Comparison of ENCODE assay signal across 1 cellular context in genomic region chr7:129952653-129953560, GRCh38.
TF ChIP-seq lines count a peak whose summit lies in the region.

UBE2H (minus strand) TSS chr7:129952960; CDS start chr7:129952555, 405 bp downstream.

TF ChIP-seq in HepG2, 621 proteins besides CTCF, POLR2A, EP300 and RAD21 (continued from another document and continues in another):
- TF ChIP-seq ZBTB40 (IDR thresholded peaks at IDR 0.05) (no peak), ZBTB40 (CRISPR knock-in tag; IDR thresholded peaks at IDR 0.05) (no peak), KMT2A (CRISPR knock-in tag; IDR thresholded peaks at IDR 0.05) (peak; percentile 77; the same call in 1 of the 2 replicates), ZNF350 (CRISPR knock-in tag; IDR thresholded peaks at IDR 0.05; ENCODE audit: borderline replicate concordance, low read depth) (0 out of 2 replicates have a peak, but pooled peaks have one; percentile 35), BCLAF1 (IDR thresholded peaks at IDR 0.05) (no peak), MBNL3 (CRISPR knock-in tag; conservative IDR thresholded peaks at IDR 0.05) (no peak), ZMYM4 (CRISPR knock-in tag; IDR thresholded peaks at IDR 0.05) (peak; percentile 79), SIN3B (IDR thresholded peaks at IDR 0.05; ENCODE audit: low read length) (no peak), TCF7L2 (IDR thresholded peaks at IDR 0.05; ENCODE audit: low read depth, low read length) (no peak), ATF5 (CRISPR knock-in tag; IDR thresholded peaks at IDR 0.05; ENCODE audit: low read depth) (0 out of 2 replicates have a peak, but pooled peaks have one; percentile 47), ZNF441 (CRISPR knock-in tag; IDR thresholded peaks at IDR 0.05; ENCODE audit: borderline replicate concordance) (no peak), ZNF572 (CRISPR knock-in tag; IDR thresholded peaks at IDR 0.05) (no peak), AKNA (CRISPR knock-in tag; IDR thresholded peaks at IDR 0.05; ENCODE audit: borderline replicate concordance) (no peak), ADNP (CRISPR knock-in tag; IDR thresholded peaks at IDR 0.05) (no peak), GTF3A (CRISPR knock-in tag; conservative IDR thresholded peaks at IDR 0.05) (0 out of 2 replicates have a peak, but pooled peaks have one; percentile 60), GABPB1 (CRISPR knock-in tag; IDR thresholded peaks at IDR 0.05) (peak; percentile 81), MTF2 (CRISPR knock-in tag; IDR thresholded peaks at IDR 0.05; ENCODE audit: borderline replicate concordance) (no peak), GPBP1L1 (CRISPR knock-in tag; IDR thresholded peaks at IDR 0.05) (no peak), KDM5B (CRISPR knock-in tag; IDR thresholded peaks at IDR 0.05; ENCODE audit: borderline replicate concordance) (no peak), THAP7 (CRISPR knock-in tag; IDR thresholded peaks at IDR 0.05) (no peak), ZBTB49 (CRISPR knock-in tag; IDR thresholded peaks at IDR 0.05; ENCODE audit: borderline replicate concordance) (no peak), REST (IDR thresholded peaks at IDR 0.05; ENCODE audit: borderline replicate concordance in 1 of 2, low read depth in 1 of 2, low read length in 2 of 2) (no peak), RFXAP (CRISPR knock-in tag; IDR thresholded peaks at IDR 0.05; ENCODE audit: borderline replicate concordance) (0 out of 2 replicates have a peak, but pooled peaks have one; percentile 23), ZNF720 (CRISPR knock-in tag; IDR thresholded peaks at IDR 0.05) (no peak), ATF7-NPFF (CRISPR knock-in tag; IDR thresholded peaks at IDR 0.05; ENCODE audit: low read depth) (no peak; the same call in 1 of the 2 replicates)
